ENCODE assay signal across 2 cellular contexts in the genomic region with DNA sequence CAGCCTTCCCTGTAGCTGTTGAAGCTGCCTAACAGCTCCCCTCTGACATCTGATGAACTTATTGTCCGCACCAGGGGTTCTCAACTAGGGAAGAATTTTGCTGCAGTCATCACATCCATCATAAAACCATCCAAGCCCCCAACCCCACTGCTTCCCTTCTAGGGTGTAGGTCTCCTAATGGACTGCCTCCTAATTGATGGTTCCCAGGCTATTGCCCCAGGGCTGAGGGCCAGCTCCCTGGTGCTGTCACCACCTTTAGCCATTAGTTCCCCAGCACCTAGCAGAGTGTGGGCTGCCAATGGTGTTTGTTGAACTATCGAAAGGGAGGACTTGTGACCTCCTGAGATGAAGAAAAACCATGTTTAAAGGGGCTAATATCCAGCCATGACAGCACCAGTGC.
TF ChIP-seq lines count a peak whose summit lies in the region.

No MANE protein-coding gene starts in this region.

TF ChIP-seq in HepG2, 621 proteins besides CTCF, POLR2A, EP300 and RAD21:
- TF ChIP-seq ZNF232 (CRISPR knock-in tag; IDR thresholded peaks at IDR 0.05; ENCODE audit: borderline replicate concordance) (no peak), SMAD1 (CRISPR knock-in tag; IDR thresholded peaks at IDR 0.05; ENCODE audit: borderline replicate concordance, low read depth) (no peak), NFAT5 (CRISPR knock-in tag; IDR thresholded peaks at IDR 0.05) (no peak), MAFK (conservative IDR thresholded peaks at IDR 0.05 in 1 of 2, IDR thresholded peaks at IDR 0.05 in 1 of 2; ENCODE audit: low read length in 2 of 2) (peak; percentile 16 to 28; a peak in 1 of 4 replicates), GABPB1 (CRISPR knock-in tag; IDR thresholded peaks at IDR 0.05) (no peak)

TF ChIP-seq in GM12878, 131 proteins besides CTCF, POLR2A, EP300 and RAD21:
- no peak for TF ChIP-seq NFXL1 (IDR thresholded peaks at IDR 0.05; ENCODE audit: borderline replicate concordance)
- no peak for TF ChIP-seq ASH2L (IDR thresholded peaks at IDR 0.05; ENCODE audit: borderline replicate concordance, low read depth)
- TF ChIP-seq, protein P1, sequence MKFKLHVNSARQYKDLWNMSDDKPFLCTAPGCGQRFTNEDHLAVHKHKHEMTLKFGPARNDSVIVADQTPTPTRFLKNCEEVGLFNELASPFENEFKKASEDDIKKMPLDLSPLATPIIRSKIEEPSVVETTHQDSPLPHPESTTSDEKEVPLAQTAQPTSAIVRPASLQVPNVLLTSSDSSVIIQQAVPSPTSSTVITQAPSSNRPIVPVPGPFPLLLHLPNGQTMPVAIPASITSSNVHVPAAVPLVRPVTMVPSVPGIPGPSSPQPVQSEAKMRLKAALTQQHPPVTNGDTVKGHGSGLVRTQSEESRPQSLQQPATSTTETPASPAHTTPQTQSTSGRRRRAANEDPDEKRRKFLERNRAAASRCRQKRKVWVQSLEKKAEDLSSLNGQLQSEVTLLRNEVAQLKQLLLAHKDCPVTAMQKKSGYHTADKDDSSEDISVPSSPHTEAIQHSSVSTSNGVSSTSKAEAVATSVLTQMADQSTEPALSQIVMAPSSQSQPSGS (IDR thresholded peaks at IDR 0.05; ENCODE audit: low read length): no peak
